Comparison of ENCODE assay signal across 22 cellular contexts in genomic region chr20:57443866-57444265, GRCh38.
"Had no signal": no experiment of that assay in that cellular context is flagged by ENCODE, and none has a peak within 500 bp of the region (broad histone marks: within the 10 kb centered on the region; RNA-seq: fewer than 3 reads in every experiment).

No MANE protein-coding gene starts in this region.

- H3K27ac ChIP-seq: parathyroid adenoma, tibial nerve, WERI-Rb-1 had no signal

- H3K27me3 ChIP-seq: heart left ventricle, tibial nerve, vagina had no signal

- H3K9me3 Mint-ChIP-seq: activated naive CD4-positive, alpha-beta T cell treated with anti-CD3 and anti-CD28 coated beads, Interleukin-2, amount 50 U/mL, for 72 hours had no signal

- H3K36me3 ChIP-seq: heart left ventricle, tibial nerve, vagina, WERI-Rb-1 had no signal

- DNase-seq: activated CD4-positive, CD25-positive, alpha-beta regulatory T cell treated with anti-CD3 and anti-CD28 coated beads, Interleukin-2, amount 50 U/mL, for 72 hours; activated gamma-delta T cell treated with Interleukin-2 at 50 U/mL for 16 hours; activated T-cell treated with anti-CD3 and anti-CD28 coated beads, Interleukin-2, amount 50 U/mL, for 1 hour; aorta; central memory CD4-positive, alpha-beta T cell; dermis blood vessel endothelial cell; effector CD8-positive, alpha-beta T cell; heart left ventricle; midbrain; nucleus accumbens; retina; stimulated activated CD4-positive, alpha-beta T cell treated with anti-CD3 and anti-CD28 coated beads, Interleukin-12 subunit alpha, Interleukin-12 subunit beta, amount 100 ng/mL, for 4 hours; stimulated activated CD4-positive, alpha-beta T cell treated with anti-CD3 and anti-CD28 coated beads, Interleukin-4, amount 100 ng/mL, for 4 hours; stimulated activated naive CD8-positive, alpha-beta T cell treated with anti-CD3 and anti-CD28 coated beads, Interleukin-15, Interleukin-2, amounts not matched to agents 100 U/mL and 50 U/mL, for 24 hours; T-helper 1 cell; WERI-Rb-1 had no signal

- ATAC-seq: activated naive CD4-positive, alpha-beta T cell treated with anti-CD3 and anti-CD28 coated beads, Interleukin-2, amount 50 U/mL, for 72 hours; esophagus mucosa; heart left ventricle; stimulated activated naive CD8-positive, alpha-beta T cell treated with anti-CD3 and anti-CD28 coated beads, Interleukin-15, Interleukin-2, amounts not matched to agents 100 U/mL and 50 U/mL, for 24 hours had no signal

- H3K36me3 Mint-ChIP-seq: activated naive CD4-positive, alpha-beta T cell treated with anti-CD3 and anti-CD28 coated beads, Interleukin-2, amount 50 U/mL, for 72 hours; brain had no signal

- H3K9me3 ChIP-seq: vagina had no signal

- H3K4me1 ChIP-seq: parathyroid adenoma had no signal

- H3K4me3 ChIP-seq: heart left ventricle, tibial nerve, vagina had no signal

- H3K27ac Mint-ChIP-seq: activated naive CD4-positive, alpha-beta T cell treated with anti-CD3 and anti-CD28 coated beads, Interleukin-2, amount 50 U/mL, for 72 hours had no signal
